In genomic region chr11:9982127-9982795, GRCh38 we compare ENCODE assay signal across 1 cellular context.
TF ChIP-seq lines count a peak whose summit lies in the region.

No MANE protein-coding gene starts in this region.

TF ChIP-seq in WTC11, 78 proteins besides CTCF, POLR2A, EP300 and RAD21 (continued from another document):
- no peak for TF ChIP-seq STAT6 (CRISPR knock-in tag; conservative IDR thresholded peaks at IDR 0.05; ENCODE audit: low read depth)
- no peak for TF ChIP-seq IRF2 (CRISPR knock-in tag; IDR thresholded peaks at IDR 0.05; ENCODE audit: borderline replicate concordance, low read depth)
